ENCODE assay signal across 22 cellular contexts in the genomic region with DNA sequence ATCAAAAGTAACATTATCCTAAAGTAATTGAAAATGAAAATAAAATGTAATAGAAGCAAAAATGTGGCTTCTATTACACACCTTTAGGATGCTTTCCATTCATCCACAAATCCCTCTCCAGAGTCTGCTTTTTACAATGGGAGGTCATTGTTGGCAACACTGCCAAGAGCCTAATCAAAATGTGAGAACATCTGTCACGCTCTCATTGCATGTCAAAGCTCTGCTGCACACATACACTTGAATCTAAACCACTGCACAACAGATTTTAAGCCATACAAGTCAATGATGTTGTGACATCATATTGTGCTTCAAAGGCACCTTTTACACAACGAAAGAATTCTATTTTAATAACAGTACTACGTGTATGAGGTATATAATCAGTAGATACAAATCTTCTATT.
A peak's percentile ranks its signal among the peaks of the same experiment; 100 is the strongest.
DNase-seq lines count a peak whose midpoint lies in the region; ATAC-seq, FAIRE-seq and TF ChIP-seq lines count a peak whose summit lies in the region.
"Had no signal": no experiment of that assay in that cellular context is flagged by ENCODE, and none has a peak within 500 bp of the region (broad histone marks: within the 10 kb centered on the region; RNA-seq: fewer than 3 reads in every experiment).

No MANE protein-coding gene starts in this region.

- no peak for ATAC-seq in GM21390 (IDR thresholded peaks at IDR 0.05; ENCODE audit: unreplicated experiment)
- ATAC-seq in sciatic nerve, result no peak

- TF ChIP-seq CTCF in brain (conservative IDR thresholded peaks at IDR 0.05) (no peak), kidney (IDR thresholded peaks at IDR 0.05; ENCODE audit: borderline replicate concordance, extremely low read depth, insufficient read depth) (no peak)

- no peak for FAIRE-seq in kidney (lab: Jason Lieb, UNC)

- H3K4me1 ChIP-seq in kidney (ENCODE audit: control insufficient read depth in 1 of 2, insufficient read depth in 1 of 2, low read depth in 1 of 2, low read length in 2 of 2), result no peaks in the 10 kb centered on the region
- H3K4me1 ChIP-seq: colonic mucosa, left lung had no signal

- H3K4me3 Mint-ChIP-seq in brain, result no peak overlapping the region
- H3K4me3 Mint-ChIP-seq: CD4-positive, alpha-beta memory T cell; endodermal cell; stimulated activated naive CD8-positive, alpha-beta T cell treated with anti-CD3 and anti-CD28 coated beads, Interleukin-15, Interleukin-2, amounts not matched to agents 100 ng/mL and 50 ng/mL, for 24 hours; type B pancreatic cell had no signal

- H3K4me1 Mint-ChIP-seq in brain, result peaks cover 71% of the 10 kb centered on the region
- H3K4me1 Mint-ChIP-seq: endodermal cell had no signal

- no peaks in the 10 kb centered on the region for H3K27me3 Mint-ChIP-seq in brain
- H3K27me3 Mint-ChIP-seq: CD4-positive, alpha-beta memory T cell; stimulated activated naive CD8-positive, alpha-beta T cell treated with anti-CD3 and anti-CD28 coated beads, Interleukin-15, Interleukin-2, amounts not matched to agents 100 ng/mL and 50 ng/mL, for 24 hours; type B pancreatic cell had no signal

- H3K36me3 ChIP-seq in kidney (ENCODE audit: control insufficient read depth in 1 of 2, insufficient read depth in 2 of 2, low read length in 2 of 2), result peaks cover 8 to 10% of the 10 kb centered on the region in 2 donors

- H3K9me3 Mint-ChIP-seq in brain, result no peaks in the 10 kb centered on the region
- H3K9me3 Mint-ChIP-seq: CD4-positive, alpha-beta memory T cell; endodermal cell; stimulated activated naive CD8-positive, alpha-beta T cell treated with anti-CD3 and anti-CD28 coated beads, Interleukin-15, Interleukin-2, amounts not matched to agents 100 ng/mL and 50 ng/mL, for 24 hours; type B pancreatic cell had no signal

- H3K27ac ChIP-seq in kidney (ENCODE audit: low read depth in 2 of 2, low read length in 2 of 2), result no peak overlapping the region
- H3K27ac ChIP-seq: brain microvascular endothelial cell, colonic mucosa, left lung, WERI-Rb-1 had no signal

- H3K4me3 ChIP-seq in kidney (ENCODE audit: low read length in 2 of 2), result no peak overlapping the region
- H3K4me3 ChIP-seq: colonic mucosa, left lung had no signal

- H3K36me3 Mint-ChIP-seq in brain, result peaks cover 42% of the 10 kb centered on the region

- no peak overlapping the region for H3K9ac ChIP-seq in kidney (ENCODE audit: low read length in 2 of 2)

- no peaks in the 10 kb centered on the region for H3K9me3 ChIP-seq in kidney (ENCODE audit: control insufficient read depth in 1 of 2, low read length in 2 of 2)
- H3K9me3 ChIP-seq: colonic mucosa, left lung had no signal

- peak; percentile 57 for DNase-seq in DMS79 (lab: John Stamatoyannopoulos, UW)
- peak; percentile 36 for DNase-seq in NCI-H128 (lab: John Stamatoyannopoulos, UW; ENCODE audit: unreplicated experiment)
- DNase-seq in NCI-H2227 treated with DMSO at 0.1 percent for 48 hours (lab: John Stamatoyannopoulos, UW), result peak; percentile 41
- no peak for DNase-seq in sciatic nerve (ENCODE audit: low spot score)
- DNase-seq in kidney, result no peak
- DNase-seq: activated CD4-positive, alpha-beta T cell treated with anti-CD3 and anti-CD28 coated beads, Interleukin-2, amount 50 U/mL, for 1 hour; activated CD8-positive, alpha-beta memory T cell treated with anti-CD3 and anti-CD28 coated beads, Interleukin-2, amount 50 U/mL, for 4 hours; brain microvascular endothelial cell; CD4-positive, alpha-beta memory T cell; colonic mucosa; endodermal cell; H7; KBM-7; NCI-H526 treated with DMSO at 0.1 percent for 48 hours; stimulated activated CD4-positive, alpha-beta T cell treated with anti-CD3 and anti-CD28 coated beads, Interleukin-4, amount 100 ng/mL, for 24 hours; T-helper 2 cell; WERI-Rb-1 had no signal

- peak overlapping the region in 4 of 5 experiments; percentile 13 to 93 (median 58) for H3K27ac Mint-ChIP-seq in brain
- H3K27ac Mint-ChIP-seq: CD4-positive, alpha-beta memory T cell; endodermal cell; stimulated activated naive CD8-positive, alpha-beta T cell treated with anti-CD3 and anti-CD28 coated beads, Interleukin-15, Interleukin-2, amounts not matched to agents 100 ng/mL and 50 ng/mL, for 24 hours; type B pancreatic cell had no signal

- intact Hi-C loops in sciatic nerve (cut with DNase I), result no loop called here
- intact Hi-C loops in kidney (cut with DNase I), result no loop called here

Comparison
In these comparisons a context has a peak if more than half of its experiments do, and no peak if none do; other contexts are left out.
1. DNase-seq: peak in DMS79 (single experiment), NCI-H128 (single experiment) and NCI-H2227 treated with DMSO at 0.1 percent for 48 hours (single experiment); none in sciatic nerve (single experiment) and kidney (single experiment).